ENCODE assay signal across 1 cellular context in genomic region chr12:32146074-32146873, GRCh38.
TF ChIP-seq lines count a peak whose summit lies in the region.

No MANE protein-coding gene starts in this region.

TF ChIP-seq in GM12878, 131 proteins besides CTCF, POLR2A, EP300 and RAD21 (continued from another document):
- TF ChIP-seq JUNB (IDR thresholded peaks at IDR 0.05) (peak; percentile 81), BCL3 (IDR thresholded peaks at IDR 0.05; ENCODE audit: borderline replicate concordance, insufficient read depth, low read depth, low read length, poor library complexity, severe bottlenecking) (peak; percentile 26), SIX5 (IDR thresholded peaks at IDR 0.05; ENCODE audit: low read depth, low read length, severe bottlenecking) (no peak), KDM1A (IDR thresholded peaks at IDR 0.05; ENCODE audit: borderline replicate concordance) (no peak), MTA2 (IDR thresholded peaks at IDR 0.05; ENCODE audit: low read depth) (peak; percentile 53; the same call in 1 of the 2 replicates), ZBED1 (IDR thresholded peaks at IDR 0.05; ENCODE audit: borderline replicate concordance) (0 out of 2 replicates have a peak, but pooled peaks have one; percentile 37), NFIC (IDR thresholded peaks at IDR 0.05; ENCODE audit: low read depth, low read length) (peak; percentile 36; the same call in 1 of the 2 replicates), EGR1 (IDR thresholded peaks at IDR 0.05; ENCODE audit: borderline replicate concordance in 1 of 2, low read depth in 2 of 2, low read length in 2 of 2) (no peak), IRF4 (IDR thresholded peaks at IDR 0.05; ENCODE audit: low read depth, low read length) (0 out of 2 replicates have a peak, but pooled peaks have one; percentile 42), CREM (IDR thresholded peaks at IDR 0.05; ENCODE audit: low read depth) (peak; percentile 21; the same call in 1 of the 2 replicates), USF1 (IDR thresholded peaks at IDR 0.05; ENCODE audit: borderline replicate concordance, extremely low read length, insufficient read depth, low read depth, low read length) (no peak), JUND (IDR thresholded peaks at IDR 0.05; ENCODE audit: low read depth, low read length) (no peak), RUNX3 (IDR thresholded peaks at IDR 0.05; ENCODE audit: low read length) (peak; percentile 40; the same call in 1 of the 2 replicates), KAT2A (conservative IDR thresholded peaks at IDR 0.05; ENCODE audit: control insufficient read depth, low read depth, low read length) (no peak), IKZF2 (IDR thresholded peaks at IDR 0.05) (peak; percentile 23 to 34; a peak in 2 of 4 replicates), SUZ12 (IDR thresholded peaks at IDR 0.05; ENCODE audit: unreplicated experiment) (no peak)
- TF ChIP-seq, protein P1, sequence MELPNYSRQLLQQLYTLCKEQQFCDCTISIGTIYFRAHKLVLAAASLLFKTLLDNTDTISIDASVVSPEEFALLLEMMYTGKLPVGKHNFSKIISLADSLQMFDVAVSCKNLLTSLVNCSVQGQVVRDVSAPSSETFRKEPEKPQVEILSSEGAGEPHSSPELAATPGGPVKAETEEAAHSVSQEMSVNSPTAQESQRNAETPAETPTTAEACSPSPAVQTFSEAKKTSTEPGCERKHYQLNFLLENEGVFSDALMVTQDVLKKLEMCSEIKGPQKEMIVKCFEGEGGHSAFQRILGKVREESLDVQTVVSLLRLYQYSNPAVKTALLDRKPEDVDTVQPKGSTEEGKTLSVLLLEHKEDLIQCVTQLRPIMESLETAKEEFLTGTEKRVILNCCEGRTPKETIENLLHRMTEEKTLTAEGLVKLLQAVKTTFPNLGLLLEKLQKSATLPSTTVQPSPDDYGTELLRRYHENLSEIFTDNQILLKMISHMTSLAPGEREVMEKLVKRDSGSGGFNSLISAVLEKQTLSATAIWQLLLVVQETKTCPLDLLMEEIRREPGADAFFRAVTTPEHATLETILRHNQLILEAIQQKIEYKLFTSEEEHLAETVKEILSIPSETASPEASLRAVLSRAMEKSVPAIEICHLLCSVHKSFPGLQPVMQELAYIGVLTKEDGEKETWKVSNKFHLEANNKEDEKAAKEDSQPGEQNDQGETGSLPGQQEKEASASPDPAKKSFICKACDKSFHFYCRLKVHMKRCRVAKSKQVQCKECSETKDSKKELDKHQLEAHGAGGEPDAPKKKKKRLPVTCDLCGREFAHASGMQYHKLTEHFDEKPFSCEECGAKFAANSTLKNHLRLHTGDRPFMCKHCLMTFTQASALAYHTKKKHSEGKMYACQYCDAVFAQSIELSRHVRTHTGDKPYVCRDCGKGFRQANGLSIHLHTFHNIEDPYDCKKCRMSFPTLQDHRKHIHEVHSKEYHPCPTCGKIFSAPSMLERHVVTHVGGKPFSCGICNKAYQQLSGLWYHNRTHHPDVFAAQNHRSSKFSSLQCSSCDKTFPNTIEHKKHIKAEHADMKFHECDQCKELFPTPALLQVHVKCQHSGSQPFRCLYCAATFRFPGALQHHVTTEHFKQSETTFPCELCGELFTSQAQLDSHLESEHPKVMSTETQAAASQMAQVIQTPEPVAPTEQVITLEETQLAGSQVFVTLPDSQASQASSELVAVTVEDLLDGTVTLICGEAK (IDR thresholded peaks at IDR 0.05; ENCODE audit: borderline replicate concordance) = no peak
- TF ChIP-seq, protein P2, sequence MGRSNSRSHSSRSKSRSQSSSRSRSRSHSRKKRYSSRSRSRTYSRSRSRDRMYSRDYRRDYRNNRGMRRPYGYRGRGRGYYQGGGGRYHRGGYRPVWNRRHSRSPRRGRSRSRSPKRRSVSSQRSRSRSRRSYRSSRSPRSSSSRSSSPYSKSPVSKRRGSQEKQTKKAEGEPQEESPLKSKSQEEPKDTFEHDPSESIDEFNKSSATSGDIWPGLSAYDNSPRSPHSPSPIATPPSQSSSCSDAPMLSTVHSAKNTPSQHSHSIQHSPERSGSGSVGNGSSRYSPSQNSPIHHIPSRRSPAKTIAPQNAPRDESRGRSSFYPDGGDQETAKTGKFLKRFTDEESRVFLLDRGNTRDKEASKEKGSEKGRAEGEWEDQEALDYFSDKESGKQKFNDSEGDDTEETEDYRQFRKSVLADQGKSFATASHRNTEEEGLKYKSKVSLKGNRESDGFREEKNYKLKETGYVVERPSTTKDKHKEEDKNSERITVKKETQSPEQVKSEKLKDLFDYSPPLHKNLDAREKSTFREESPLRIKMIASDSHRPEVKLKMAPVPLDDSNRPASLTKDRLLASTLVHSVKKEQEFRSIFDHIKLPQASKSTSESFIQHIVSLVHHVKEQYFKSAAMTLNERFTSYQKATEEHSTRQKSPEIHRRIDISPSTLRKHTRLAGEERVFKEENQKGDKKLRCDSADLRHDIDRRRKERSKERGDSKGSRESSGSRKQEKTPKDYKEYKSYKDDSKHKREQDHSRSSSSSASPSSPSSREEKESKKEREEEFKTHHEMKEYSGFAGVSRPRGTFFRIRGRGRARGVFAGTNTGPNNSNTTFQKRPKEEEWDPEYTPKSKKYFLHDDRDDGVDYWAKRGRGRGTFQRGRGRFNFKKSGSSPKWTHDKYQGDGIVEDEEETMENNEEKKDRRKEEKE (IDR thresholded peaks at IDR 0.05) = no peak
